In genomic region chr11:87352759-87353707, GRCh38 we compare ENCODE assay signal across 8 cellular contexts.
DNase-seq lines count a peak whose midpoint lies in the region; ATAC-seq and TF ChIP-seq lines count a peak whose summit lies in the region.

No MANE protein-coding gene starts in this region.

- intact Hi-C loops in esophagus squamous epithelium (cut with DNase I) = loop anchor here (5.0 kb wide), 1 partner anchor 69 kb away; no protein-coding TSS in a partner anchor

- H3K4me2 ChIP-seq in OCI-LY3 (ENCODE audit: low read length) = peak overlapping the region; percentile 82

- H3K79me2 ChIP-seq in OCI-LY3 (ENCODE audit: low read length) = no peaks in the 10 kb centered on the region

- peak overlapping the region; percentile 7 for H3K4me3 Mint-ChIP-seq in nephron progenitor cell

- H3K4me1 ChIP-seq in OCI-LY3 (ENCODE audit: low read length) = peaks cover 71% of the 10 kb centered on the region
- H3K4me1 ChIP-seq in esophagus squamous epithelium = peaks cover 0 to 35% (median 12%) of the 10 kb centered on the region in 3 donors

- no peaks in the 10 kb centered on the region for H3K36me3 Mint-ChIP-seq in nephron progenitor cell (ENCODE audit: low read depth)

- no peak overlapping the region for H3K27ac Mint-ChIP-seq in nephron progenitor cell

- H4K20me1 ChIP-seq in OCI-LY3 (ENCODE audit: insufficient read depth, low read length) = no peaks in the 10 kb centered on the region

- H3K27me3 ChIP-seq in OCI-LY3 (ENCODE audit: low read depth, low read length) = no peaks in the 10 kb centered on the region
- H3K27me3 ChIP-seq in esophagus squamous epithelium = no peaks in the 10 kb centered on the region

- H3K4me3 ChIP-seq in OCI-LY3 (ENCODE audit: low read length) (peak overlapping the region; percentile 51), esophagus squamous epithelium (peak overlapping the region in 1 of 4 donors; percentile 40)

- H2AFZ ChIP-seq in OCI-LY3 (ENCODE audit: low read depth, low read length) = peak overlapping the region; percentile 80

- H3K36me3 ChIP-seq in OCI-LY3 (replicated peaks; ENCODE audit: low read depth, low read length) (no peaks in the 10 kb centered on the region), esophagus squamous epithelium (no peaks in the 10 kb centered on the region)

- peaks cover 21% of the 10 kb centered on the region for H3K27me3 Mint-ChIP-seq in nephron progenitor cell (ENCODE audit: low read depth, poor library complexity)

- 23 to 24% methylated on average over 8 to 17 of the region's 26 CpGs for WGBS in esophagus squamous epithelium, 2 donors

- no peaks in the 10 kb centered on the region for H3K4me1 Mint-ChIP-seq in nephron progenitor cell

- TF ChIP-seq CTCF in OCI-LY3 (IDR thresholded peaks at IDR 0.05; ENCODE audit: low read depth, low read length) (peak; percentile 98), esophagus squamous epithelium (IDR thresholded peaks at IDR 0.05) (peak; percentile 93 to 100 (median 98)), nephron progenitor cell (IDR thresholded peaks at IDR 0.05) (peak; percentile 99)

- no peaks in the 10 kb centered on the region for H3K9me3 Mint-ChIP-seq in nephron progenitor cell

- DNase-seq in DMS153 (lab: John Stamatoyannopoulos, UW) (peak; percentile 58), HPDE6-E6E7 (ENCODE audit: extremely low spot score) (peak; percentile 81), activated T-cell treated with anti-CD3 and anti-CD28 coated beads for 4 hours (peak; percentile 76), esophagus squamous epithelium (lab: John Stamatoyannopoulos, UW) (no peak), nephron progenitor cell (peak; percentile 97)
- peak; percentile 90 for DNase-seq in stimulated activated naive CD8-positive, alpha-beta T cell treated with anti-CD3 and anti-CD28 coated beads, Interleukin-15, Interleukin-2, amounts not matched to agents 100 U/mL and 50 U/mL, for 24 hours

- H3K27ac ChIP-seq in OCI-LY3 (ENCODE audit: low read length) (peak overlapping the region; percentile 93), esophagus squamous epithelium (peak overlapping the region in 2 of 4 donors; percentile 6 to 18)

- peak overlapping the region; percentile 63 for H3K9ac ChIP-seq in OCI-LY3 (ENCODE audit: low read length)

- peak; percentile 96 for ATAC-seq in GM21381 (IDR thresholded peaks at IDR 0.05; ENCODE audit: unreplicated experiment)
- peak; percentile 90 for ATAC-seq in stimulated activated naive CD8-positive, alpha-beta T cell treated with anti-CD3 and anti-CD28 coated beads, Interleukin-15, Interleukin-2, amounts not matched to agents 100 U/mL and 50 U/mL, for 24 hours

- TF ChIP-seq POLR2A in esophagus squamous epithelium (IDR thresholded peaks at IDR 0.05) = no peak

- no peaks in the 10 kb centered on the region for H3K9me3 ChIP-seq in OCI-LY3 (ENCODE audit: insufficient read depth, low read length)
- H3K9me3 ChIP-seq in esophagus squamous epithelium = no peaks in the 10 kb centered on the region
